ENCODE assay signal across 2 cellular contexts in the genomic region with DNA sequence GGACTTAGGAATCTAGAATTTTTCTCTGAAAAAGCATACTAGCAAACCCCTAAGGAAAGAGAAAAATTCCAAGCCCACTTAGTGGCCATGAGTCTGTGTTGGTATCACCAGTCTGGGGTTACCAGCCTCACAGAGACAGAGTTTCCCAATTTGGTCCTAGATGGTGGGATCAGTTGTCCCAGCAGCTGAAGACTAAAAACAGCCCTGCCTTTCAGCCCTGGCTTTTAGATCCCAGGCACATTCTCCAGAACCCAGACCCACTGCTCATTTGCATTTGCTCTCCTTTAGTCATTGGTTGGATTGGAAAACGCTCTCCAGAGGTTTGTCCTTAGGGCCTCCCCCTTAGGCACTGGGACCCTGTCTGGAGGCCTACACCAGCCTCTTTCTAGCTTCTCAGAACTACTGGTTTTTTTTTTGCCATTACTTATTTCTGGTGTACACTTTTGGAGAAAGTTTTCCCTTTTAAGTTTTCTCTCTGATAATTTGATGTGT.
TF ChIP-seq lines count a peak whose summit lies in the region.

No MANE protein-coding gene starts in this region.

TF ChIP-seq in IMR-90, 13 proteins besides CTCF, POLR2A, EP300 and RAD21:
- TF ChIP-seq, protein P1, sequence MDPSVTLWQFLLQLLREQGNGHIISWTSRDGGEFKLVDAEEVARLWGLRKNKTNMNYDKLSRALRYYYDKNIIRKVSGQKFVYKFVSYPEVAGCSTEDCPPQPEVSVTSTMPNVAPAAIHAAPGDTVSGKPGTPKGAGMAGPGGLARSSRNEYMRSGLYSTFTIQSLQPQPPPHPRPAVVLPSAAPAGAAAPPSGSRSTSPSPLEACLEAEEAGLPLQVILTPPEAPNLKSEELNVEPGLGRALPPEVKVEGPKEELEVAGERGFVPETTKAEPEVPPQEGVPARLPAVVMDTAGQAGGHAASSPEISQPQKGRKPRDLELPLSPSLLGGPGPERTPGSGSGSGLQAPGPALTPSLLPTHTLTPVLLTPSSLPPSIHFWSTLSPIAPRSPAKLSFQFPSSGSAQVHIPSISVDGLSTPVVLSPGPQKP (IDR thresholded peaks at IDR 0.05; ENCODE audit: borderline replicate concordance, low read depth, low read length): no peak
- no peak for TF ChIP-seq MAFK (IDR thresholded peaks at IDR 0.05; ENCODE audit: low read depth, low read length)

TF ChIP-seq in H1, 55 proteins besides CTCF, POLR2A, EP300 and RAD21:
- TF ChIP-seq GABPA (IDR thresholded peaks at IDR 0.05; ENCODE audit: borderline replicate concordance, insufficient read depth, low read length) (no peak), SIX5 (IDR thresholded peaks at IDR 0.05; ENCODE audit: low read depth, low read length) (no peak), SP2 (IDR thresholded peaks at IDR 0.05; ENCODE audit: low read length) (no peak), KDM4A (IDR thresholded peaks at IDR 0.05; ENCODE audit: low read depth, low read length, severe bottlenecking) (no peak), NRF1 (IDR thresholded peaks at IDR 0.05; ENCODE audit: low read depth, low read length) (no peak), MAX (IDR thresholded peaks at IDR 0.05) (no peak), FOSL1 (IDR thresholded peaks at IDR 0.05; ENCODE audit: insufficient read depth, low read depth, low read length) (no peak), BCL11A (IDR thresholded peaks at IDR 0.05; ENCODE audit: low read depth in 2 of 2, low read length in 2 of 2) (no peak), KDM5A (IDR thresholded peaks at IDR 0.05; ENCODE audit: low read length) (no peak), HDAC2 (IDR thresholded peaks at IDR 0.05; ENCODE audit: borderline replicate concordance in 1 of 2, low read depth in 2 of 2, low read length in 2 of 2) (no peak), PHF8 (conservative IDR thresholded peaks at IDR 0.05; ENCODE audit: low read depth, low read length) (no peak), EZH2 (IDR thresholded peaks at IDR 0.05; ENCODE audit: low read depth, low read length, severe bottlenecking) (no peak), JUND (IDR thresholded peaks at IDR 0.05; ENCODE audit: low read length) (no peak), KDM1A (IDR thresholded peaks at IDR 0.05; ENCODE audit: borderline replicate concordance, low read length) (no peak)
- TF ChIP-seq, protein P2, sequence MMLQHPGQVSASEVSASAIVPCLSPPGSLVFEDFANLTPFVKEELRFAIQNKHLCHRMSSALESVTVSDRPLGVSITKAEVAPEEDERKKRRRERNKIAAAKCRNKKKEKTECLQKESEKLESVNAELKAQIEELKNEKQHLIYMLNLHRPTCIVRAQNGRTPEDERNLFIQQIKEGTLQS (IDR thresholded peaks at IDR 0.05; ENCODE audit: insufficient read depth, low read depth, low read length): no peak
